In genomic region chr1:145445221-145445620, GRCh38 we compare ENCODE assay signal across 2 cellular contexts.
TF ChIP-seq lines count a peak whose summit lies in the region.

No MANE protein-coding gene starts in this region.

TF ChIP-seq in HEK293, 187 proteins besides CTCF, POLR2A, EP300 and RAD21:
- TF ChIP-seq REST (tag by site-specific recombination; IDR thresholded peaks at IDR 0.05) = peak; percentile 84

TF ChIP-seq in SK-N-SH, 30 proteins besides CTCF, POLR2A, EP300 and RAD21:
- peak; percentile 84; the same call in 1 of the 2 replicates for TF ChIP-seq REST (IDR thresholded peaks at IDR 0.05; ENCODE audit: low read depth, low read length)
